Comparison of ENCODE assay signal across 19 cellular contexts in the genomic region with DNA sequence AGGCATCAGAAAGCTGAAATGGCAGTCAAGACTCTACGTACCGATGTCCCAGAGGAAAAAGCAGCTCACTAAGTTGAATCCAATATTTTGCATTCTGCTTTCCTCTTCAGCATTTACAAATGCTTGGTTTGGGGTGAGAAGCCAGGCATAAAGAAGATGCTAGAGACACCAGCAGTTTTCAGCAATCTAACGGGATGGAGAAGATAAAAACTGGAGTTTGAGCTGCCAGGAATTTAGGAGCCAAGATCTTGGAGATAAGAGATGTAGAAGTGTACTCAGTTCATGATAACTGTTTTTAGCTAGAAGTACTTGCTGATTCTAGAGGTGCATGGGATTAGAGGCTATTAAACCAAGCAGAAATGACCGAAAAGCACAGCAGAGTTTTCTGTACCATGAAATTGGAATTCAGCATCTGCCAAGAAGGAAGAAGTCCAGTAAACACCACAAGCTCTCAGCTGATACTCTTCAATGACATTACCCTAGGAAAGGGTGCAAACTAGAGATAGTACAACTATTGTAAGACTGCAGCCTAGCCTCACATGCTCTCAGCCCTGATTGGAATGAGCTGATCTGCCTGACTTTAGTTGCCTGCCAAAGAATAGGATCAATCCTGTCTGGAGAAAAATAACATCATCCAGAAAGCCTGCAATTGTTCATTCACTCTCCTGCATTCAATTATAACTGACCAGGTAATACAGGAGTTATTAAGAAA. TPM values are rescaled to one million over a fixed set of nuclear protein-coding genes. Genes with fewer than 3 reads are reported as not detected.
DNase-seq lines count a peak whose midpoint lies in the region; ATAC-seq and TF ChIP-seq lines count a peak whose summit lies in the region.
"Had no signal": no experiment of that assay in that cellular context is flagged by ENCODE, and none has a peak within 500 bp of the region (broad histone marks: within the 10 kb centered on the region; RNA-seq: fewer than 3 reads in every experiment).

No MANE protein-coding gene starts in this region.

- H3K9me3 Mint-ChIP-seq in progenitor cell of endocrine pancreas (ENCODE audit: low read depth): peaks cover 13% of the 10 kb centered on the region

- whole genome bisulfite sequencing in HUES64: 78% methylated on average over 4 of the region's 4 CpGs
- 73% methylated on average over 4 of the region's 4 CpGs for whole genome bisulfite sequencing in mammary epithelial cell (ENCODE audit: low coverage, missing lambda C conversion rate)

- H3K27me3 ChIP-seq in HUES64 (ENCODE audit: insufficient read depth, low read length) (no peaks in the 10 kb centered on the region), mammary epithelial cell (ENCODE audit: insufficient read depth, low read length) (no peaks in the 10 kb centered on the region), A673 (replicated peaks; ENCODE audit: insufficient read depth, low read depth, low read length, poor library complexity) (no peaks in the 10 kb centered on the region)
- H3K27me3 ChIP-seq: gastroesophageal sphincter, stomach had no signal

- TF ChIP-seq CTCF in mammary epithelial cell (conservative IDR thresholded peaks at IDR 0.05 in 1 of 2, IDR thresholded peaks at IDR 0.05 in 1 of 2; ENCODE audit: extremely low read depth in 1 of 2, insufficient read depth in 1 of 2, low read depth in 1 of 2, low read length in 2 of 2) (no peak), progenitor cell of endocrine pancreas (IDR thresholded peaks at IDR 0.05; ENCODE audit: unreplicated experiment) (no peak), A673 (conservative IDR thresholded peaks at IDR 0.05; ENCODE audit: low read depth, low read length) (no peak)

- H3K27ac ChIP-seq in HUES64 (ENCODE audit: low read depth, low read length) (peak overlapping the region; percentile 82; the same call in 1 of the 2 replicates), mammary epithelial cell (ENCODE audit: insufficient read depth, low read depth, low read length) (peak overlapping the region; percentile 53), A673 (ENCODE audit: low read depth, low read length, poor library complexity, severe bottlenecking) (no peak overlapping the region)
- H3K27ac ChIP-seq: gastroesophageal sphincter had no signal

- peak overlapping the region; percentile 42 for H3K4me3 ChIP-seq in HUES64 (ENCODE audit: low read length)
- peak overlapping the region; percentile 41 to 56 (median 47) for H3K4me3 ChIP-seq in mammary epithelial cell (replicated peaks in 1 of 3; ENCODE audit: insufficient read depth in 1 of 3, low read depth in 2 of 3, low read length in 3 of 3)
- peak overlapping the region; percentile 10 for H3K4me3 ChIP-seq in iPS-11a (ENCODE audit: low read depth, low read length)
- H3K4me3 ChIP-seq in A673 (ENCODE audit: low read depth, low read length, poor library complexity, severe bottlenecking): no peak overlapping the region
- H3K4me3 ChIP-seq: gastroesophageal sphincter had no signal

- intact Hi-C loops in mammary epithelial cell (cut with micrococcal nuclease) (no loop called here), A673 (cut with micrococcal nuclease; ENCODE audit: unreplicated experiment) (no loop called here)

- H3K36me3 ChIP-seq in HUES64 (ENCODE audit: insufficient read depth, low read length) (no peaks in the 10 kb centered on the region), mammary epithelial cell (ENCODE audit: insufficient read depth, low read length) (no peaks in the 10 kb centered on the region), A673 (ENCODE audit: insufficient read depth, low read length, poor library complexity, severe bottlenecking) (no peaks in the 10 kb centered on the region)
- H3K36me3 ChIP-seq: gastroesophageal sphincter, stomach had no signal

- peaks cover 4% of the 10 kb centered on the region for H3K27me3 Mint-ChIP-seq in progenitor cell of endocrine pancreas

- CTCF ChIA-PET in mammary epithelial cell (lab: Charles Lee; ENCODE audit: low non-redundant PET) (no interaction called here), A673 (lab: Charles Lee) (no interaction called here)

- in situ Hi-C loops in mammary epithelial cell (cut with MboI; ENCODE audit: low sequenced_read_pairs in 2 of 2): no loop called here

- DNase-seq in mammary epithelial cell (no peak), progenitor cell of endocrine pancreas (ENCODE audit: low spot score, unreplicated experiment) (no peak), NCI-H2171 treated with DMSO at 0.1 percent for 48 hours (lab: John Stamatoyannopoulos, UW) (no peak), A673 (ENCODE audit: low spot score) (no peak)
- DNase-seq: activated CD8-positive, alpha-beta T cell treated with anti-CD3 and anti-CD28 coated beads for 36 hours; activated naive CD4-positive, alpha-beta T cell; activated T-cell treated with anti-CD3 and anti-CD28 coated beads, Interleukin-2, amount 50 U/mL, for 1 hour; dermis blood vessel endothelial cell; erythroblast; RPMI8226; stomach; T1000 had no signal

- peaks cover 2% of the 10 kb centered on the region for H3K36me3 Mint-ChIP-seq in progenitor cell of endocrine pancreas (ENCODE audit: insufficient read depth)

- peaks cover 9% of the 10 kb centered on the region for H3K4me1 Mint-ChIP-seq in progenitor cell of endocrine pancreas (ENCODE audit: low read depth)

- ATAC-seq in HG02759 (IDR thresholded peaks at IDR 0.05; ENCODE audit: unreplicated experiment): no peak
- ATAC-seq in HG03196 (IDR thresholded peaks at IDR 0.05; ENCODE audit: unreplicated experiment): no peak
- ATAC-seq: activated CD4-positive, CD25-positive, alpha-beta regulatory T cell treated with anti-CD3 and anti-CD28 coated beads, Interleukin-2, amount 50 U/mL, for 24 hours; activated CD8-positive, alpha-beta T cell treated with anti-CD3 and anti-CD28 coated beads for 36 hours; gastroesophageal sphincter; HCT116 had no signal

- peak overlapping the region; percentile 67 for H3K4me3 Mint-ChIP-seq in progenitor cell of endocrine pancreas (ENCODE audit: low read depth)
- H3K4me3 Mint-ChIP-seq: activated CD8-positive, alpha-beta T cell treated with anti-CD3 and anti-CD28 coated beads for 36 hours had no signal

- peak overlapping the region; percentile 38 for H3K27ac Mint-ChIP-seq in progenitor cell of endocrine pancreas
- H3K27ac Mint-ChIP-seq: activated CD8-positive, alpha-beta T cell treated with anti-CD3 and anti-CD28 coated beads for 36 hours had no signal

- no peaks in the 10 kb centered on the region for H3K79me2 ChIP-seq in mammary epithelial cell (ENCODE audit: insufficient read depth, low read length)

- POLR2A ChIA-PET in A673 (lab: Charles Lee; ENCODE audit: low non-redundant PET): no interaction called here

- H3K9me3 ChIP-seq in HUES64 (ENCODE audit: insufficient read depth, low read depth, low read length) (peaks cover 26% of the 10 kb centered on the region), mammary epithelial cell (replicated peaks; ENCODE audit: insufficient read depth, low read length) (peaks cover 5% of the 10 kb centered on the region), A673 (ENCODE audit: low read depth, low read length, poor library complexity, severe bottlenecking) (peaks cover 7% of the 10 kb centered on the region)

- peak overlapping the region; percentile 72 for H3K4me2 ChIP-seq in mammary epithelial cell (ENCODE audit: insufficient read depth, low read depth, low read length)

- dilution Hi-C loops in mammary epithelial cell (cut with HindIII; ENCODE audit: low sequenced_read_pairs): no loop called here

- TSS peak; percentile 46 for BruUV-seq in mammary epithelial cell (replicated peaks; lab: Mats Ljungman, UMichigan)
- BruUV-seq in A673 (replicated peaks; lab: Mats Ljungman, UMichigan): no TSS peak

- H3K9ac ChIP-seq in HUES64 (ENCODE audit: low read depth, low read length): peak overlapping the region; percentile 57
- H3K9ac ChIP-seq in mammary epithelial cell (ENCODE audit: insufficient read depth, low read length): peak overlapping the region; percentile 62

- H3K4me1 ChIP-seq in HUES64 (ENCODE audit: insufficient read depth, low read length) (peaks cover 30% of the 10 kb centered on the region), mammary epithelial cell (ENCODE audit: insufficient read depth, low read length) (peaks cover 15% of the 10 kb centered on the region), A673 (ENCODE audit: insufficient read depth, low read length, poor library complexity, severe bottlenecking) (no peaks in the 10 kb centered on the region)
- H3K4me1 ChIP-seq: gastroesophageal sphincter, stomach had no signal

- H4K20me1 ChIP-seq in mammary epithelial cell (ENCODE audit: insufficient read depth, low read length): no peaks in the 10 kb centered on the region

- peak overlapping the region; percentile 98 for H2AFZ ChIP-seq in mammary epithelial cell (ENCODE audit: low read depth, low read length)

RNA-seq across cellular contexts. Expression of a gene that starts 7.4 kb away (rescaled TPM):
- 0.60 TPM for polyA plus RNA-seq in HUES64 (2013, experiment 1 of 2)
- 0.76 TPM for polyA plus RNA-seq in HUES64 (2013, experiment 2 of 2)
- 10 to 100 TPM; 61.7 to 92.1 TPM for total RNA-seq in mammary epithelial cell
- polyA plus RNA-seq in mammary epithelial cell: 19.6 TPM
- 43.4 TPM for polyA minus RNA-seq in mammary epithelial cell
- total RNA-seq in progenitor cell of endocrine pancreas: 0.69 and 1.5 TPM in 2 replicates
- 3.4 and 4.9 TPM in 2 replicates for total RNA-seq in A673 (2021)

RNA-seq across cellular contexts. Expression of a gene that starts 15.9 kb away (rescaled TPM):
- 27.4 TPM for polyA plus RNA-seq in HUES64 (2013, experiment 1 of 2)
- 26.1 TPM for polyA plus RNA-seq in HUES64 (2013, experiment 2 of 2)
- total RNA-seq in mammary epithelial cell (10 to 100 TPM; 48.4 to 75.2 TPM), progenitor cell of endocrine pancreas (50.1 and 52.7 TPM in 2 replicates), A673 (2021) (37.0 and 39.1 TPM in 2 replicates)
- polyA plus RNA-seq in mammary epithelial cell: 16.4 TPM
- polyA minus RNA-seq in mammary epithelial cell: 39.6 TPM

Comparison
In these comparisons a context has a peak if more than half of its experiments do, and no peak if none do; other contexts are left out.
1. RNA of a gene that starts 7.4 kb away (total RNA-seq): 61.7 to 92.1 TPM in mammary epithelial cell; 3.4 to 4.9 TPM in A673 and 0.69 to 1.5 TPM in progenitor cell of endocrine pancreas; every median in the first group is over 10 times any median in the second.